In genomic region chr17:19379306-19380075, GRCh38 we compare ENCODE assay signal across 9 cellular contexts. TPM values are rescaled to one million over a fixed set of nuclear protein-coding genes. Genes with fewer than 3 reads are reported as not detected.
DNase-seq lines count a peak whose midpoint lies in the region; ATAC-seq and TF ChIP-seq lines count a peak whose summit lies in the region.
"Had no signal": no experiment of that assay in that cellular context is flagged by ENCODE, and none has a peak within 500 bp of the region (broad histone marks: within the 10 kb centered on the region; RNA-seq: fewer than 3 reads in every experiment).

No MANE protein-coding gene starts in this region.

- H3K4me1 ChIP-seq in KMS-11 (ENCODE audit: low read depth, poor library complexity, severe bottlenecking): peaks cover 8% of the 10 kb centered on the region

- H3K27ac Mint-ChIP-seq in dendritic cell treated with granulocyte-macrophage colony-stimulating factor and Interleukin-4, amounts not matched to agents 40 ng/mL and 50 ng/mL, for 4 days: peak overlapping the region; percentile 98
- H3K27ac Mint-ChIP-seq in natural killer cell: peak overlapping the region; percentile 21 to 98

- no peaks in the 10 kb centered on the region for H4K20me1 ChIP-seq in KMS-11 (ENCODE audit: insufficient read depth)

- H3K79me2 ChIP-seq in KMS-11 (ENCODE audit: insufficient read depth, low read depth): no peaks in the 10 kb centered on the region

- no peaks in the 10 kb centered on the region for H3K36me3 ChIP-seq in KMS-11 (ENCODE audit: insufficient read depth)

- no peak for ATAC-seq in natural killer cell

- H3K9ac ChIP-seq in KMS-11: no peak overlapping the region

- H3K4me3 ChIP-seq in AG09309 (ENCODE audit: control insufficient read depth, low read depth, low read length) (peak overlapping the region; percentile 83), KMS-11 (IDR thresholded peaks at IDR 0.05; ENCODE audit: insufficient read depth, low read depth, low read length) (no peak overlapping the region)

- H3K27me3 Mint-ChIP-seq in dendritic cell treated with granulocyte-macrophage colony-stimulating factor and Interleukin-4, amounts not matched to agents 40 ng/mL and 50 ng/mL, for 4 days: no peaks in the 10 kb centered on the region
- H3K27me3 Mint-ChIP-seq in natural killer cell (ENCODE audit: low read depth in 2 of 2): no peaks in the 10 kb centered on the region

- no peak overlapping the region for H3K27ac ChIP-seq in KMS-11

- TF ChIP-seq CTCF in AG09309 (IDR thresholded peaks at IDR 0.05; ENCODE audit: control insufficient read depth, insufficient read depth, low read depth, low read length, missing control alignments) (no peak), KMS-11 (conservative IDR thresholded peaks at IDR 0.05; ENCODE audit: low read depth, low read length) (no peak), natural killer cell (IDR thresholded peaks at IDR 0.05) (no peak)

- peaks cover 46% of the 10 kb centered on the region for H3K4me1 Mint-ChIP-seq in dendritic cell treated with granulocyte-macrophage colony-stimulating factor and Interleukin-4, amounts not matched to agents 40 ng/mL and 50 ng/mL, for 4 days (ENCODE audit: low read depth)
- H3K4me1 Mint-ChIP-seq in natural killer cell: peaks cover 34 to 52% of the 10 kb centered on the region in 2 donors

- peak overlapping the region; percentile 100 for H3K4me3 Mint-ChIP-seq in dendritic cell treated with granulocyte-macrophage colony-stimulating factor and Interleukin-4, amounts not matched to agents 40 ng/mL and 50 ng/mL, for 4 days
- peak overlapping the region; percentile 99 for H3K4me3 Mint-ChIP-seq in natural killer cell

- H3K9me3 Mint-ChIP-seq in dendritic cell treated with granulocyte-macrophage colony-stimulating factor and Interleukin-4, amounts not matched to agents 40 ng/mL and 50 ng/mL, for 4 days: no peaks in the 10 kb centered on the region
- no peaks in the 10 kb centered on the region for H3K9me3 Mint-ChIP-seq in natural killer cell

- intact Hi-C loops in dendritic cell treated with granulocyte-macrophage colony-stimulating factor and Interleukin-4, amounts not matched to agents 40 ng/mL and 50 ng/mL, for 4 days (cut with micrococcal nuclease): loop anchor here (5.0 kb wide), 1 partner anchor 128 kb away; no protein-coding TSS in a partner anchor
- intact Hi-C loops in natural killer cell (cut with micrococcal nuclease): no loop called here

- H3K36me3 Mint-ChIP-seq in dendritic cell treated with granulocyte-macrophage colony-stimulating factor and Interleukin-4, amounts not matched to agents 40 ng/mL and 50 ng/mL, for 4 days (ENCODE audit: low read depth): peaks cover 73% of the 10 kb centered on the region
- no peaks in the 10 kb centered on the region for H3K36me3 Mint-ChIP-seq in natural killer cell

- DNase-seq in AG09309 (ENCODE audit: low read depth) (no peak), natural killer cell (no peak), HCEC 1CT (no peak), anterior cingulate cortex (lab: John Stamatoyannopoulos, UW) (no peak), GM19238 (ENCODE audit: insufficient read length, low spot score) (no peak)
- no peak for DNase-seq in stimulated activated naive CD4-positive, alpha-beta T cell treated with Interleukin-2 at 50 U/mL for 16 hours (lab: John Stamatoyannopoulos, UW)
- DNase-seq: kidney glomerular epithelial cell had no signal

- peak overlapping the region; percentile 74 for H3K4me2 ChIP-seq in KMS-11

- no peaks in the 10 kb centered on the region for H3K27me3 ChIP-seq in KMS-11 (ENCODE audit: insufficient read depth, low read depth)

- no peak overlapping the region for H2AFZ ChIP-seq in KMS-11 (ENCODE audit: low read depth)

RNA-seq across cellular contexts. Expression of gene MAPK7, which starts 1.2 kb away (rescaled TPM):
- total RNA-seq in natural killer cell: 10 to 100 TPM; 39.2 to 63.5 (median 54.1) TPM

RNA-seq across cellular contexts. Expression of gene MFAP4, which starts 7.5 kb away (rescaled TPM):
- not detected for total RNA-seq in natural killer cell

RNA-seq across cellular contexts. Expression of gene B9D1, which starts 17.0 kb away (rescaled TPM):
- total RNA-seq in natural killer cell: 1 to 10 TPM; 3.1 to 7.5 (median 3.7) TPM

RNA-seq across cellular contexts. Expression of gene RNF112, which starts 31.5 kb away (rescaled TPM):
- 1 to 10 TPM; 1.0 to 5.1 (median 5.0) TPM for total RNA-seq in natural killer cell
